ENCODE assay signal across 1 cellular context in genomic region chr16:72991211-72991610, GRCh38.
TF ChIP-seq lines count a peak whose summit lies in the region.

No MANE protein-coding gene starts in this region.

TF ChIP-seq in SK-N-SH, 30 proteins besides CTCF, POLR2A, EP300 and RAD21 (continued from another document):
- no peak for TF ChIP-seq RCOR1 (IDR thresholded peaks at IDR 0.05; ENCODE audit: low read length)
- no peak for TF ChIP-seq CHD2 (IDR thresholded peaks at IDR 0.05; ENCODE audit: low read length, partially characterized antibody)
- no peak for TF ChIP-seq FOSL2 (IDR thresholded peaks at IDR 0.05; ENCODE audit: borderline replicate concordance, low read depth)
- no peak for TF ChIP-seq POLR2AphosphoS5 (IDR thresholded peaks at IDR 0.05; ENCODE audit: low read depth, low read length)
- no peak for TF ChIP-seq ELF1 (IDR thresholded peaks at IDR 0.05)
- TF ChIP-seq, protein P1, sequence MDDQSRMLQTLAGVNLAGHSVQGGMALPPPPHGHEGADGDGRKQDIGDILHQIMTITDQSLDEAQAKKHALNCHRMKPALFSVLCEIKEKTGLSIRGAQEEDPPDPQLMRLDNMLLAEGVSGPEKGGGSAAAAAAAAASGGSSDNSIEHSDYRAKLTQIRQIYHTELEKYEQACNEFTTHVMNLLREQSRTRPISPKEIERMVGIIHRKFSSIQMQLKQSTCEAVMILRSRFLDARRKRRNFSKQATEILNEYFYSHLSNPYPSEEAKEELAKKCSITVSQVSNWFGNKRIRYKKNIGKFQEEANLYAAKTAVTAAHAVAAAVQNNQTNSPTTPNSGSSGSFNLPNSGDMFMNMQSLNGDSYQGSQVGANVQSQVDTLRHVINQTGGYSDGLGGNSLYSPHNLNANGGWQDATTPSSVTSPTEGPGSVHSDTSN (IDR thresholded peaks at IDR 0.05): no peak
- no peak for TF ChIP-seq GATA2 (CRISPR knock-in tag; IDR thresholded peaks at IDR 0.05)
- TF ChIP-seq MAX (IDR thresholded peaks at IDR 0.05; ENCODE audit: low read depth): no peak
- TF ChIP-seq, protein P2, sequence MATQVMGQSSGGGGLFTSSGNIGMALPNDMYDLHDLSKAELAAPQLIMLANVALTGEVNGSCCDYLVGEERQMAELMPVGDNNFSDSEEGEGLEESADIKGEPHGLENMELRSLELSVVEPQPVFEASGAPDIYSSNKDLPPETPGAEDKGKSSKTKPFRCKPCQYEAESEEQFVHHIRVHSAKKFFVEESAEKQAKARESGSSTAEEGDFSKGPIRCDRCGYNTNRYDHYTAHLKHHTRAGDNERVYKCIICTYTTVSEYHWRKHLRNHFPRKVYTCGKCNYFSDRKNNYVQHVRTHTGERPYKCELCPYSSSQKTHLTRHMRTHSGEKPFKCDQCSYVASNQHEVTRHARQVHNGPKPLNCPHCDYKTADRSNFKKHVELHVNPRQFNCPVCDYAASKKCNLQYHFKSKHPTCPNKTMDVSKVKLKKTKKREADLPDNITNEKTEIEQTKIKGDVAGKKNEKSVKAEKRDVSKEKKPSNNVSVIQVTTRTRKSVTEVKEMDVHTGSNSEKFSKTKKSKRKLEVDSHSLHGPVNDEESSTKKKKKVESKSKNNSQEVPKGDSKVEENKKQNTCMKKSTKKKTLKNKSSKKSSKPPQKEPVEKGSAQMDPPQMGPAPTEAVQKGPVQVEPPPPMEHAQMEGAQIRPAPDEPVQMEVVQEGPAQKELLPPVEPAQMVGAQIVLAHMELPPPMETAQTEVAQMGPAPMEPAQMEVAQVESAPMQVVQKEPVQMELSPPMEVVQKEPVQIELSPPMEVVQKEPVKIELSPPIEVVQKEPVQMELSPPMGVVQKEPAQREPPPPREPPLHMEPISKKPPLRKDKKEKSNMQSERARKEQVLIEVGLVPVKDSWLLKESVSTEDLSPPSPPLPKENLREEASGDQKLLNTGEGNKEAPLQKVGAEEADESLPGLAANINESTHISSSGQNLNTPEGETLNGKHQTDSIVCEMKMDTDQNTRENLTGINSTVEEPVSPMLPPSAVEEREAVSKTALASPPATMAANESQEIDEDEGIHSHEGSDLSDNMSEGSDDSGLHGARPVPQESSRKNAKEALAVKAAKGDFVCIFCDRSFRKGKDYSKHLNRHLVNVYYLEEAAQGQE (IDR thresholded peaks at IDR 0.05; ENCODE audit: low read depth, low read length): no peak
- no peak for TF ChIP-seq ZBTB33 (IDR thresholded peaks at IDR 0.05; ENCODE audit: borderline replicate concordance, low read depth)
- no peak for TF ChIP-seq MEF2A (IDR thresholded peaks at IDR 0.05; ENCODE audit: borderline replicate concordance, low read depth)
- no peak for TF ChIP-seq RXRA (IDR thresholded peaks at IDR 0.05; ENCODE audit: borderline replicate concordance, low read depth)
- TF ChIP-seq GABPA (IDR thresholded peaks at IDR 0.05; ENCODE audit: low read depth): no peak
